8 cellular contexts compared by ENCODE assay signal in genomic region chr2:97699765-97700444, GRCh38. TPM values are rescaled to one million over a fixed set of nuclear protein-coding genes. Genes with fewer than 3 reads are reported as not detected.
DNase-seq lines count a peak whose midpoint lies in the region; ATAC-seq and TF ChIP-seq lines count a peak whose summit lies in the region.

No MANE protein-coding gene starts in this region.

- CTCF ChIA-PET in OCI-LY7 (lab: Charles Lee; ENCODE audit: unreplicated experiment): interaction anchor here (0.9 to 1.7 kb wide), 6 partner anchors 9 to 685 kb away, joined by 3 to 4 read pairs (median 3); no protein-coding TSS in a partner anchor

- intact Hi-C loops in OCI-LY7 (cut with micrococcal nuclease; ENCODE audit: unreplicated experiment): loop anchor here (1.0 kb wide), 1 partner anchor 48 kb away; no protein-coding TSS in a partner anchor

- peak; percentile 86 for ATAC-seq in activated T-cell treated with anti-CD3 and anti-CD28 coated beads, Interleukin-2, amount 50 U/mL, for 4 hours
- no peak for ATAC-seq in GM19035 (IDR thresholded peaks at IDR 0.05; ENCODE audit: unreplicated experiment)

- H3K9me3 Mint-ChIP-seq in activated T-cell treated with anti-CD3 and anti-CD28 coated beads, Interleukin-2, amount 50 U/mL, for 4 hours: no peaks in the 10 kb centered on the region

- H3K4me1 ChIP-seq in KMS-11 (ENCODE audit: low read depth, poor library complexity, severe bottlenecking) (peaks cover 5% of the 10 kb centered on the region), OCI-LY7 (ENCODE audit: insufficient read depth, low read length, poor library complexity, severe bottlenecking) (peaks cover 6% of the 10 kb centered on the region), neuron (ENCODE audit: insufficient read depth, low read length) (no peaks in the 10 kb centered on the region)

- H3K4me3 Mint-ChIP-seq in activated T-cell treated with anti-CD3 and anti-CD28 coated beads, Interleukin-2, amount 50 U/mL, for 4 hours: no peak overlapping the region

- peaks cover 6% of the 10 kb centered on the region for H3K4me1 Mint-ChIP-seq in activated T-cell treated with anti-CD3 and anti-CD28 coated beads, Interleukin-2, amount 50 U/mL, for 4 hours (ENCODE audit: low read depth)

- H3K79me2 ChIP-seq in KMS-11 (ENCODE audit: insufficient read depth, low read depth) (no peaks in the 10 kb centered on the region), OCI-LY7 (ENCODE audit: insufficient read depth, low read depth, low read length) (no peaks in the 10 kb centered on the region)

- H3K36me3 ChIP-seq in KMS-11 (ENCODE audit: insufficient read depth) (no peaks in the 10 kb centered on the region), OCI-LY7 (ENCODE audit: insufficient read depth, low read length) (no peaks in the 10 kb centered on the region), neuron (ENCODE audit: insufficient read depth, low read length) (no peaks in the 10 kb centered on the region)

- H3K9ac ChIP-seq in KMS-11: no peak overlapping the region

- TF ChIP-seq CTCF in KMS-11 (conservative IDR thresholded peaks at IDR 0.05; ENCODE audit: low read depth, low read length): peak; percentile 62
- peak; percentile 78 for TF ChIP-seq CTCF in OCI-LY7 (conservative IDR thresholded peaks at IDR 0.05; ENCODE audit: low read length)

- no peaks in the 10 kb centered on the region for H4K20me1 ChIP-seq in KMS-11 (ENCODE audit: insufficient read depth)
- H4K20me1 ChIP-seq in OCI-LY7 (ENCODE audit: insufficient read depth, low read length): no peaks in the 10 kb centered on the region

- peak overlapping the region; percentile 55; the same call in 1 of the 2 replicates for H2AFZ ChIP-seq in KMS-11 (ENCODE audit: low read depth)
- H2AFZ ChIP-seq in OCI-LY7 (ENCODE audit: low read length): peak overlapping the region; percentile 58; the same call in 1 of the 2 replicates
- peak overlapping the region; percentile 8 for H2AFZ ChIP-seq in neuron (ENCODE audit: low read depth, low read length)

- H3K27me3 ChIP-seq in KMS-11 (ENCODE audit: insufficient read depth, low read depth) (no peaks in the 10 kb centered on the region), neuron (ENCODE audit: insufficient read depth, low read length) (no peaks in the 10 kb centered on the region)

- H3K9me3 ChIP-seq in OCI-LY7 (ENCODE audit: low read length): no peaks in the 10 kb centered on the region
- H3K9me3 ChIP-seq in neuron (ENCODE audit: low read length): no peaks in the 10 kb centered on the region

- H3K4me3 ChIP-seq in KMS-11 (IDR thresholded peaks at IDR 0.05; ENCODE audit: insufficient read depth, low read depth, low read length): no peak overlapping the region
- no peak overlapping the region for H3K4me3 ChIP-seq in OCI-LY7 (ENCODE audit: low read depth, low read length, poor library complexity, severe bottlenecking)
- no peak overlapping the region for H3K4me3 ChIP-seq in neuron (ENCODE audit: low read length)

- H3K27ac ChIP-seq in KMS-11: no peak overlapping the region
- no peak overlapping the region for H3K27ac ChIP-seq in OCI-LY7 (ENCODE audit: low read depth, low read length, poor library complexity, severe bottlenecking)

- H3K36me3 Mint-ChIP-seq in activated T-cell treated with anti-CD3 and anti-CD28 coated beads, Interleukin-2, amount 50 U/mL, for 4 hours (ENCODE audit: insufficient read depth): no peaks in the 10 kb centered on the region

- POLR2A ChIA-PET in OCI-LY7 (lab: Charles Lee): interaction anchor here (1.5 kb wide), 1 partner anchor 54 kb away, joined by 3 read pairs; the partner anchor contains the start of gene COX5B

- H3K9me2 ChIP-seq in OCI-LY7 (ENCODE audit: insufficient read depth, low read length): no peaks in the 10 kb centered on the region

- BruUV-seq in OCI-LY7 (replicated peaks; lab: Mats Ljungman, UMichigan): no TSS peak

- peak; percentile 69 for DNase-seq in GF-D8 (lab: John Stamatoyannopoulos, UW)
- DNase-seq in OCI-LY7 (ENCODE audit: low spot score): peak; percentile 68
- DNase-seq in activated T-cell treated with anti-CD3 and anti-CD28 coated beads, Interleukin-2, amount 50 U/mL, for 4 hours: peak; percentile 55
- peak; percentile 68 for DNase-seq in fibroblast of peridontal ligament (ENCODE audit: extremely low read depth)
- no peak for DNase-seq in cerebellar nuclear complex (lab: John Stamatoyannopoulos, UW)

- H3K4me2 ChIP-seq in KMS-11 (no peak overlapping the region), OCI-LY7 (ENCODE audit: low read length) (no peak overlapping the region)

- H3K27me3 Mint-ChIP-seq in activated T-cell treated with anti-CD3 and anti-CD28 coated beads, Interleukin-2, amount 50 U/mL, for 4 hours (ENCODE audit: low read depth): no peaks in the 10 kb centered on the region

RNA-seq across cellular contexts. Expression of gene ZAP70, which starts 13.5 kb away (rescaled TPM):
- total RNA-seq in OCI-LY7 (2014; rRNA removed; shearing (Covaris generic)): 56.9 and 57.9 TPM in 2 replicates
- 39.8 and 40.8 TPM in 2 replicates for total RNA-seq in OCI-LY7 (2022)
- 100 to 1,000 TPM; 156 to 194 (median 186) TPM for total RNA-seq in activated T-cell treated with anti-CD3 and anti-CD28 coated beads, Interleukin-2, amount 50 U/mL, for 4 hours

RNA-seq across cellular contexts. Expression of gene C2orf92, which starts 30.4 kb away (rescaled TPM):
- 3.6 and 5.9 TPM in 2 replicates for total RNA-seq in OCI-LY7 (2014; rRNA removed; shearing (Covaris generic))
- 10.3 and 11.2 TPM in 2 replicates for total RNA-seq in OCI-LY7 (2022)
- total RNA-seq in activated T-cell treated with anti-CD3 and anti-CD28 coated beads, Interleukin-2, amount 50 U/mL, for 4 hours: 1 to 10 TPM; 3.3 to 4.4 (median 4.0) TPM

RNA-seq across cellular contexts. Expression of gene ACTR1B, which starts 36.1 kb away (rescaled TPM):
- total RNA-seq in OCI-LY7 (2014; rRNA removed; shearing (Covaris generic)): 67.8 and 71.2 TPM in 2 replicates
- total RNA-seq in OCI-LY7 (2022): 68.2 and 69.7 TPM in 2 replicates
- total RNA-seq in activated T-cell treated with anti-CD3 and anti-CD28 coated beads, Interleukin-2, amount 50 U/mL, for 4 hours: 10 to 100 TPM; 66.3 to 70.7 (median 67.1) TPM

RNA-seq across cellular contexts. Expression of gene COX5B, which starts 54.0 kb away (rescaled TPM):
- total RNA-seq in OCI-LY7 (2014; rRNA removed; shearing (Covaris generic)): 237 and 276 TPM in 2 replicates
- 156 and 171 TPM in 2 replicates for total RNA-seq in OCI-LY7 (2022)
- total RNA-seq in activated T-cell treated with anti-CD3 and anti-CD28 coated beads, Interleukin-2, amount 50 U/mL, for 4 hours: 100 to 1,000 TPM; 198 to 216 (median 215) TPM

Comparison
In these comparisons a context has a peak if more than half of its experiments do, and no peak if none do; other contexts are left out.
1. DNase-seq: peak in GF-D8 (single experiment), OCI-LY7 (single experiment), activated T-cell treated with anti-CD3 and anti-CD28 coated beads, Interleukin-2, amount 50 U/mL, for 4 hours (single experiment) and fibroblast of peridontal ligament (single experiment); none in cerebellar nuclear complex (0 of 2).
2. H2AFZ ChIP-seq: peak in every context shown above with its lines; median percentile 58 in OCI-LY7; 55 in KMS-11; 8 in neuron.